Comparison of ENCODE assay signal across 8 cellular contexts in the genomic region with DNA sequence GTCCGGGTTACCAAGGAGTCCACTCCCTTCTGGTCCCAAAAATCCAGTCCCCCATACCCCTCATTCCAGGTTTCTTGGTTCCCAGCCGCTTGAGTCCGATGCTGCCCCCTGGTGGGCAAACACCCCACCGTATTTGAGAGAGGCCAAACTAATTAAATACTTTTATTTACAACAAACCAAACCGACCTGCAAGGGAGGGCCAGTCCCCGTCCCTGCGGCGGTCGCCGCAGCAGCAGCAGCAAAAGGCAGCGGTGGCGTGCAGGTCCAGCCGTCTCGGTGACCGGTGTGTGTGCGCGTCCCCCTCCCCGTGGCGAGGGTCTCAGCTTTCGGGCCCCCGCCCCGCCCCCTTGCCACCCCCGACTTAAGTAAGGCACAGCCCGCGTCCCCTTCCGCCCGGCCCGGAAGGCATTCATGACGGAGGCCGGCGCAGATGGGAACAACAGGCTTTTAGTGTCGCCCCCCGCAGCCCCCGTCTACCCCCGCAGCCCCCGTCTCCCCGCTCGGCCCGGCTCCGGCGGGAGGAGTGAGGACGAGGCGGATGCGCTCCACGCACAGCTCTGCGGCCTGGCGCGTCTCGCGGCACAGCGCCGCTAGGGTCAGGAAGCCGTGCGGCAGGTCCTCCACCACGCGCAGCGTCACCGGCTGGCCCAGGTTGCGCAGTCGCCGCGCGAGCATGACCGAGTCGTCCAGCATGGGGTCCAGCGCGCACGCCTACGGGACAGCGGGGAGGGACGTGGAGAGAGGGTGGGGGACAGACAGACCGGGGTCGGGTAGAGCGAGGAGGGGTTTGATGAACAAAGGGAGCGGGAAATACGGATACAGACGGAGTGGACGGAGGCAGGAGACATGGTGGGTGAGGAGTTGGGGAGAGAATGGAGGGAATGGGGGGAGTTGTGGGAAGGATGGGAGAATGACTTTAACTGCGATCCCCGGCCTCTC. TPM values are rescaled to one million over a fixed set of nuclear protein-coding genes. Genes with fewer than 3 reads are reported as not detected.
A peak's percentile ranks its signal among the peaks of the same experiment; 100 is the strongest.
DNase-seq lines count a peak whose midpoint lies in the region; ATAC-seq and TF ChIP-seq lines count a peak whose summit lies in the region.

No MANE protein-coding gene starts in this region.

- peak; percentile 36 for ATAC-seq in foreskin keratinocyte
- no peak for ATAC-seq in GM21423 (IDR thresholded peaks at IDR 0.05; ENCODE audit: unreplicated experiment)

- H4K20me1 ChIP-seq in neural progenitor cell (ENCODE audit: low read depth) = peaks cover 46% of the 10 kb centered on the region

- TF ChIP-seq CTCF in RWPE1 (conservative IDR thresholded peaks at IDR 0.05; ENCODE audit: low read depth) = peak; percentile 77
- peak; percentile 85 for TF ChIP-seq CTCF in foreskin keratinocyte (conservative IDR thresholded peaks at IDR 0.05)
- TF ChIP-seq CTCF in neural progenitor cell (IDR thresholded peaks at IDR 0.05) = peak; percentile 84
- TF ChIP-seq CTCF in stomach (IDR thresholded peaks at IDR 0.05) = peak in 5 of 7 experiments; percentile 35 to 90 (median 67)

- H2AFZ ChIP-seq in neural progenitor cell (replicated peaks) = peak overlapping the region; percentile 74

- peaks cover 29% of the 10 kb centered on the region for H3K4me1 Mint-ChIP-seq in neural progenitor cell

- H3K4me3 ChIP-seq in neural progenitor cell (peak overlapping the region; percentile 70), stomach (peak overlapping the region; percentile 59 to 69 (median 64))

- no peak for TF ChIP-seq POLR2A in stomach (IDR thresholded peaks at IDR 0.05)

- peaks cover 26% of the 10 kb centered on the region for H3F3A ChIP-seq in neural progenitor cell (ENCODE audit: low read depth)

- H3K4me1 ChIP-seq in foreskin keratinocyte = no peaks in the 10 kb centered on the region
- H3K4me1 ChIP-seq in neural progenitor cell = peaks cover 14% of the 10 kb centered on the region
- H3K4me1 ChIP-seq in stomach = peaks cover 18 to 37% (median 29%) of the 10 kb centered on the region in 4 donors

- intact Hi-C loops in stomach (cut with DNase I; ENCODE audit: low total_unique reads) = no loop called here

- H3K79me2 ChIP-seq in neural progenitor cell (ENCODE audit: low read depth) = peaks cover 13% of the 10 kb centered on the region

- H3K4me3 Mint-ChIP-seq in neural progenitor cell = peak overlapping the region; percentile 93

- H3K9me3 ChIP-seq in neural progenitor cell (ENCODE audit: low read depth) (no peaks in the 10 kb centered on the region), stomach (no peaks in the 10 kb centered on the region)

- peak overlapping the region; percentile 92 for H3K4me2 ChIP-seq in neural progenitor cell

- POLR2A ChIA-PET in RWPE1 (lab: Yijun Ruan, JAX; ENCODE audit: low non-redundant PET) = interaction anchor here (0.6 to 0.8 kb wide), 2 partner anchors 14 to 15 kb away, joined by 6 read pairs; no protein-coding TSS in a partner anchor

- WGBS in stomach, 5 donors = 1% methylated on average over 40 to 80 of the region's 80 CpGs

- H3K36me3 ChIP-seq in neural progenitor cell (no peaks in the 10 kb centered on the region), stomach (peaks cover 0 to 18% (median 5%) of the 10 kb centered on the region in 4 donors)

- H3K27me3 Mint-ChIP-seq in neural progenitor cell (ENCODE audit: insufficient read depth, low read depth) = peaks cover 13% of the 10 kb centered on the region

- TF ChIP-seq EP300 in stomach (IDR thresholded peaks at IDR 0.05) = no peak

- H3K9ac ChIP-seq in neural progenitor cell = peak overlapping the region; percentile 47

- H3K27me3 ChIP-seq in foreskin keratinocyte (no peaks in the 10 kb centered on the region), neural progenitor cell (peaks cover 5% of the 10 kb centered on the region), stomach (no peaks in the 10 kb centered on the region)

- H3K27ac Mint-ChIP-seq in neural progenitor cell = peak overlapping the region; percentile 90

- H3K36me3 Mint-ChIP-seq in neural progenitor cell = peaks cover 3% of the 10 kb centered on the region

- CTCF ChIA-PET in RWPE1 (lab: Yijun Ruan, JAX) = interaction anchor here (0.5 to 1.4 kb wide), 9 partner anchors 14 to 323 kb away, joined by 3 to 6 read pairs (median 4); a partner anchor contains a TSS

- H3K27ac ChIP-seq in RWPE1 = peak overlapping the region; percentile 58
- H3K27ac ChIP-seq in foreskin keratinocyte = no peak overlapping the region
- no peak overlapping the region for H3K27ac ChIP-seq in neural progenitor cell
- H3K27ac ChIP-seq in stomach = peak overlapping the region; percentile 39 to 78 (median 60)

- DNase-seq in COR-L47 (lab: John Stamatoyannopoulos, UW) (peak; percentile 58), HuH-7 (ENCODE audit: low spot score) (peak; percentile 92), RWPE1 (ENCODE audit: low spot score) (peak; percentile 70), foreskin keratinocyte (peak in 1 of 2 donors; percentile 39), neural progenitor cell (ENCODE audit: low spot score) (peak; percentile 90), stomach (peak; percentile 80)
- DNase-seq in activated gamma-delta T cell treated with anti-CD3 and anti-CD28 coated beads, Interleukin-2, amount 50 U/mL, for 16 hours (ENCODE audit: low read depth) = peak; percentile 65

- no peaks in the 10 kb centered on the region for H3K9me3 Mint-ChIP-seq in neural progenitor cell

RNA-seq across cellular contexts. Expression of a gene that starts 11.5 kb away (rescaled TPM):
- total RNA-seq in foreskin keratinocyte (5.4 and 6.7 TPM in 2 replicates), neural progenitor cell (ENCODE audit: low replicate concordance) (2.9 and 3.2 TPM in 2 replicates), stomach (1 to 10 TPM in 1 of 5 donors, not detected in 4; 7.8 TPM)
- polyA plus RNA-seq in foreskin keratinocyte (12.0 and 14.7 TPM in 2 replicates), stomach (100 to 1,000 TPM in 1 of 3 donors, 1 to 10 TPM in 2; 2.0 to 395 (median 2.4) TPM)

RNA-seq across cellular contexts. Expression of a gene that starts 25.6 kb away (rescaled TPM):
- total RNA-seq in foreskin keratinocyte = 23.9 and 27.0 TPM in 2 replicates
- polyA plus RNA-seq in foreskin keratinocyte = 24.2 and 27.7 TPM in 2 replicates
- total RNA-seq in neural progenitor cell (ENCODE audit: low replicate concordance) = 3.5 and 5.0 TPM in 2 replicates
- 100 to 1,000 TPM in 1 of 5 donors, 10 to 100 TPM in 2, 1 to 10 TPM in 2; 3.1 to 139 (median 13.6) TPM for total RNA-seq in stomach
- polyA plus RNA-seq in stomach = 10 to 100 TPM in 1 of 3 donors, 1 to 10 TPM in 2; 7.3 to 15.7 (median 7.5) TPM

RNA-seq across cellular contexts. Expression of a gene that starts 41.1 kb away (rescaled TPM):
- not detected in 2 replicates for total RNA-seq in foreskin keratinocyte
- not detected in 2 replicates for polyA plus RNA-seq in foreskin keratinocyte
- 0.12 TPM in 1 of 2 replicates, not detected in the other for total RNA-seq in neural progenitor cell (ENCODE audit: low replicate concordance)
- 100 to 1,000 TPM in 1 of 5 donors, 10 to 100 TPM in 2, 1 to 10 TPM in 1, not detected in 1; 7.6 to 208 (median 35.9) TPM for total RNA-seq in stomach
- 100 to 1,000 TPM; 107 to 518 (median 441) TPM for polyA plus RNA-seq in stomach

Comparison
In these comparisons a context has a peak if more than half of its experiments do, and no peak if none do; other contexts are left out.
1. H3K27ac ChIP-seq: peak in RWPE1 (single experiment) and stomach (5 of 5); none in foreskin keratinocyte (single experiment) and neural progenitor cell (single experiment).
2. Peak in every context shown above with its lines, with median percentiles within 50 percentile points of each other: CTCF ChIP-seq.